ENCODE assay signal across 18 cellular contexts in the genomic region with DNA sequence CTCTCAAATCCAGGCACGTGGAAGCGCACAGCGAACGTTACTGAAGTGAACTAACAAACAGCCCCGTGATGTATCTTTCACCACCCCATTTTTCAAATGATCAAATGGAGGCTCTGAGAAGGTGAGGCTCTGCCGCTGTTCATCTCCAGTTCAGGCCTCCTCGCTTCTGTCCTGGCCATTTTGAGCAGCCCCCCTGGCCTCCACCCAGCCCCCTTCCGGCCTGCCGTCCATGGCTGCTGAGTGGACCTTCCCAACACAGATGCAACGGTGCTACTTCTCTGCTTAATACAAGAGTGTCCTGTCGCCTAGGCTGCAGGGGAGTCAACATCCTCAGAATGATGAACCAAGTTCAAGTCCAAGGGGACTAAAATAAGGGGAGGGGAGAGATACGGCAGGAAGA. TPM values are rescaled to one million over a fixed set of nuclear protein-coding genes. Genes with fewer than 3 reads are reported as not detected.
A peak's percentile ranks its signal among the peaks of the same experiment; 100 is the strongest.
DNase-seq lines count a peak whose midpoint lies in the region; ATAC-seq, FAIRE-seq and TF ChIP-seq lines count a peak whose summit lies in the region.
"Had no signal": no experiment of that assay in that cellular context is flagged by ENCODE, and none has a peak within 500 bp of the region (broad histone marks: within the 10 kb centered on the region; RNA-seq: fewer than 3 reads in every experiment).

No MANE protein-coding gene starts in this region.

- WGBS in pancreas, 2 donors: 90 to 93% methylated on average over 12 of the region's 12 CpGs

- H3K27me3 ChIP-seq in astrocyte (ENCODE audit: insufficient read depth, low read length) (no peaks in the 10 kb centered on the region), stomach smooth muscle (ENCODE audit: control insufficient read depth in 1 of 2, insufficient read depth in 2 of 2, low read length in 2 of 2) (no peaks in the 10 kb centered on the region), pancreas (no peaks in the 10 kb centered on the region)
- H3K27me3 ChIP-seq: BLaER1 had no signal

- H2AFZ ChIP-seq in astrocyte (ENCODE audit: low read depth, low read length): no peak overlapping the region
- H2AFZ ChIP-seq: GM23338 had no signal

- no peak overlapping the region for H3K4me3 ChIP-seq in astrocyte (ENCODE audit: insufficient read depth, low read depth, low read length)
- H3K4me3 ChIP-seq in stomach smooth muscle (ENCODE audit: low read length in 2 of 2): no peak overlapping the region
- no peak overlapping the region for H3K4me3 ChIP-seq in pancreas
- H3K4me3 ChIP-seq: BLaER1, GM23338 had no signal

- peaks cover 32% of the 10 kb centered on the region for H3K36me3 ChIP-seq in astrocyte (ENCODE audit: insufficient read depth, low read length)
- peaks cover 65 to 77% of the 10 kb centered on the region in 2 donors for H3K36me3 ChIP-seq in stomach smooth muscle (ENCODE audit: control insufficient read depth in 2 of 2, insufficient read depth in 2 of 2, low read length in 2 of 2)
- H3K36me3 ChIP-seq in pancreas: peaks cover 0 to 48% (median 19%) of the 10 kb centered on the region in 3 donors

- H3K4me1 ChIP-seq in astrocyte (ENCODE audit: insufficient read depth, low read length) (no peaks in the 10 kb centered on the region), stomach smooth muscle (ENCODE audit: control insufficient read depth, insufficient read depth, low read length) (peaks cover 17% of the 10 kb centered on the region), pancreas (no peaks in the 10 kb centered on the region)
- H3K4me1 ChIP-seq: BLaER1 had no signal

- H4K20me1 ChIP-seq in astrocyte (ENCODE audit: insufficient read depth, low read length): peaks cover 27% of the 10 kb centered on the region
- H4K20me1 ChIP-seq: BLaER1 had no signal

- H3K27ac ChIP-seq in astrocyte (ENCODE audit: low read depth, low read length) (no peak overlapping the region), stomach smooth muscle (ENCODE audit: low read length) (peak overlapping the region; percentile 24), pancreas (no peak overlapping the region)
- H3K27ac ChIP-seq: 22Rv1, BLaER1 had no signal

- peaks cover 4% of the 10 kb centered on the region for H3K79me2 ChIP-seq in astrocyte (ENCODE audit: insufficient read depth, low read length)

- no peak overlapping the region for H3K4me2 ChIP-seq in astrocyte (ENCODE audit: low read length)
- H3K4me2 ChIP-seq: BLaER1, GM23338 had no signal

- no peak overlapping the region for H3K4me3 Mint-ChIP-seq in activated CD4-positive, alpha-beta T cell treated with anti-CD3 and anti-CD28 coated beads for 36 hours
- H3K4me3 Mint-ChIP-seq in astrocyte (ENCODE audit: unreplicated experiment) (no peak overlapping the region), neural crest cell (peak overlapping the region; percentile 27)
- H3K4me3 Mint-ChIP-seq: CD8-positive, alpha-beta memory T cell; GM23338 had no signal

- H3K9me3 ChIP-seq in astrocyte (ENCODE audit: insufficient read depth, low read depth, low read length) (no peaks in the 10 kb centered on the region), stomach smooth muscle (ENCODE audit: control insufficient read depth in 2 of 2, low read length in 2 of 2) (no peaks in the 10 kb centered on the region), pancreas (no peaks in the 10 kb centered on the region)
- H3K9me3 ChIP-seq: BLaER1, Caco-2 had no signal

- ATAC-seq in activated CD4-positive, alpha-beta T cell treated with anti-CD3 and anti-CD28 coated beads for 36 hours: no peak
- ATAC-seq in GM21576 (IDR thresholded peaks at IDR 0.05; ENCODE audit: unreplicated experiment) (no peak), pancreas (no peak)
- ATAC-seq: GM23338 had no signal

- no peak overlapping the region for H3K9ac ChIP-seq in astrocyte (ENCODE audit: low read length)
- no peak overlapping the region for H3K9ac ChIP-seq in stomach smooth muscle (ENCODE audit: low read length in 2 of 2)
- H3K9ac ChIP-seq: BLaER1 had no signal

- DNase-seq in activated CD4-positive, alpha-beta T cell treated with anti-CD3 and anti-CD28 coated beads for 36 hours: no peak
- DNase-seq in activated CD4-positive, alpha-beta T cell treated with anti-CD3 and anti-CD28 coated beads, Interleukin-2, amount 50 U/mL, for 4 hours: no peak
- DNase-seq in astrocyte (ENCODE audit: low read depth) (no peak), neural crest cell (ENCODE audit: low read depth, low spot score) (no peak), pancreas (no peak), NCI-H2171 (lab: John Stamatoyannopoulos, UW) (no peak)
- DNase-seq: AML-193; Caco-2; CD8-positive, alpha-beta memory T cell; GF-D8 had no signal

- POLR2A ChIA-PET in activated CD4-positive, alpha-beta T cell treated with anti-CD3 and anti-CD28 coated beads for 36 hours (lab: Charles Lee): interaction anchor here (0.7 kb wide), 1 partner anchor 19 kb away, joined by 5 read pairs; no protein-coding TSS in a partner anchor

- no peaks in the 10 kb centered on the region for H3K27me3 Mint-ChIP-seq in activated CD4-positive, alpha-beta T cell treated with anti-CD3 and anti-CD28 coated beads for 36 hours
- H3K27me3 Mint-ChIP-seq in astrocyte (ENCODE audit: low read depth, unreplicated experiment): no peaks in the 10 kb centered on the region
- no peaks in the 10 kb centered on the region for H3K27me3 Mint-ChIP-seq in neural crest cell (ENCODE audit: low read depth)
- H3K27me3 Mint-ChIP-seq: CD8-positive, alpha-beta memory T cell had no signal

- TF ChIP-seq CTCF in astrocyte (IDR thresholded peaks at IDR 0.05; ENCODE audit: insufficient read depth, low read depth, low read length) (no peak), neural crest cell (conservative IDR thresholded peaks at IDR 0.05) (no peak), pancreas (IDR thresholded peaks at IDR 0.05) (no peak)

- no peaks in the 10 kb centered on the region for H3K9me3 Mint-ChIP-seq in activated CD4-positive, alpha-beta T cell treated with anti-CD3 and anti-CD28 coated beads for 36 hours (ENCODE audit: low read depth)
- H3K9me3 Mint-ChIP-seq in astrocyte (ENCODE audit: unreplicated experiment): no peaks in the 10 kb centered on the region
- H3K9me3 Mint-ChIP-seq in neural crest cell: no peaks in the 10 kb centered on the region
- H3K9me3 Mint-ChIP-seq: CD8-positive, alpha-beta memory T cell; GM23338 had no signal

- intact Hi-C loops in activated CD4-positive, alpha-beta T cell treated with anti-CD3 and anti-CD28 coated beads for 36 hours (cut with DNase I, micrococcal nuclease): no loop called here
- intact Hi-C loops in pancreas (cut with DNase I): no loop called here

- CTCF ChIA-PET in activated CD4-positive, alpha-beta T cell treated with anti-CD3 and anti-CD28 coated beads for 36 hours (lab: Charles Lee): interaction anchor here (1.3 kb wide), 1 partner anchor 37 kb away, joined by 5 read pairs; no protein-coding TSS in a partner anchor

- H3K4me1 Mint-ChIP-seq in activated CD4-positive, alpha-beta T cell treated with anti-CD3 and anti-CD28 coated beads for 36 hours: no peaks in the 10 kb centered on the region
- peaks cover 3% of the 10 kb centered on the region for H3K4me1 Mint-ChIP-seq in astrocyte (ENCODE audit: low read depth, unreplicated experiment)
- no peaks in the 10 kb centered on the region for H3K4me1 Mint-ChIP-seq in neural crest cell
- H3K4me1 Mint-ChIP-seq: GM23338 had no signal

- no peak for FAIRE-seq in astrocyte (lab: Jason Lieb, UNC)
- FAIRE-seq in pancreas (lab: Jason Lieb, UNC): no peak
- FAIRE-seq: GM18507 had no signal

- H3K36me3 Mint-ChIP-seq in activated CD4-positive, alpha-beta T cell treated with anti-CD3 and anti-CD28 coated beads for 36 hours (ENCODE audit: low read depth): peaks cover 30% of the 10 kb centered on the region
- H3K36me3 Mint-ChIP-seq in astrocyte (ENCODE audit: low read depth, unreplicated experiment) (peaks cover 33% of the 10 kb centered on the region), neural crest cell (ENCODE audit: low read depth) (peaks cover 28% of the 10 kb centered on the region)

- H3K27ac Mint-ChIP-seq in activated CD4-positive, alpha-beta T cell treated with anti-CD3 and anti-CD28 coated beads for 36 hours: peak overlapping the region; percentile 34
- H3K27ac Mint-ChIP-seq in astrocyte (ENCODE audit: unreplicated experiment) (peak overlapping the region; percentile 41), neural crest cell (ENCODE audit: unreplicated experiment) (no peak overlapping the region)
- H3K27ac Mint-ChIP-seq: CD8-positive, alpha-beta memory T cell; GM23338 had no signal

RNA-seq across cellular contexts. Expression of a gene that starts 9.7 kb away (rescaled TPM):
- total RNA-seq in activated CD4-positive, alpha-beta T cell treated with anti-CD3 and anti-CD28 coated beads for 36 hours: 1 to 10 TPM; 2.1 to 3.3 TPM
- total RNA-seq in astrocyte (40.6 and 46.6 TPM in 2 replicates), neural crest cell (23.8 and 24.7 TPM in 2 replicates), pancreas (1 to 10 TPM; 2.5 to 5.2 (median 3.3) TPM)
- 1 to 10 TPM; 5.8 to 6.1 TPM for polyA plus RNA-seq in pancreas

RNA-seq across cellular contexts. Expression of a gene that starts 34.8 kb away (rescaled TPM):
- not detected for total RNA-seq in activated CD4-positive, alpha-beta T cell treated with anti-CD3 and anti-CD28 coated beads for 36 hours
- not detected in 2 replicates for total RNA-seq in astrocyte
- total RNA-seq in neural crest cell: not detected in 2 replicates
- not detected for total RNA-seq in pancreas
- polyA plus RNA-seq in pancreas: not detected
- total RNA-seq: A673; Caco-2; CD8-positive, alpha-beta memory T cell; GM23338; H7 had no signal
- polyA plus RNA-seq: CD8-positive, alpha-beta memory T cell; GM23338 had no signal
